In the genomic region with DNA sequence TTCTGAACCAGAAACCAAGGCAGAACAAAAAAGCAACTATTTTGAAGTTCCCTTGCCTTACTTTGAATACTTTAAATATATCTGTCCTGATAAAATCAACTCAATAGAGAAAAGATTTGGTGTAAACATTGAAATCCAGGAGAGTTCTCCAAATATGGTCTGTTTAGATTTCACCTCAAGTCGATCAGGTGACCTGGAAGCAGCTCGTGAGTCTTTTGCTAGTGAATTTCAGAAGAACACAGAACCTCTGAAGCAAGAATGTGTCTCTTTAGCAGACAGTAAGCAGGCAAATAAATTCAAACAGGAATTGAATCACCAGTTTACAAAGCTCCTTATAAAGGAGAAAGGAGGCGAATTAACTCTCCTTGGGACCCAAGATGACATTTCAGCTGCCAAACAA, we compare ENCODE assay signal across 2 cellular contexts.
TF ChIP-seq lines count a peak whose summit lies in the region.

No MANE protein-coding gene starts in this region.

TF ChIP-seq in liver, 16 proteins besides CTCF, POLR2A, EP300 and RAD21:
- TF ChIP-seq, protein P1, sequence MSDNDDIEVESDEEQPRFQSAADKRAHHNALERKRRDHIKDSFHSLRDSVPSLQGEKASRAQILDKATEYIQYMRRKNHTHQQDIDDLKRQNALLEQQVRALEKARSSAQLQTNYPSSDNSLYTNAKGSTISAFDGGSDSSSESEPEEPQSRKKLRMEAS (IDR thresholded peaks at IDR 0.05) = no peak
- TF ChIP-seq YY1 (IDR thresholded peaks at IDR 0.05) (peak; percentile 26), NR2F2 (IDR thresholded peaks at IDR 0.05) (no peak), JUND (IDR thresholded peaks at IDR 0.05) (peak in 1 of 2 donors; percentile 50), RXRA (IDR thresholded peaks at IDR 0.05) (peak; percentile 14 to 20), FOXA2 (IDR thresholded peaks at IDR 0.05) (peak; percentile 52), HNF4A (conservative IDR thresholded peaks at IDR 0.05) (peak in 1 of 2 donors; percentile 28), FOXA1 (IDR thresholded peaks at IDR 0.05) (no peak)
- TF ChIP-seq, protein P2, sequence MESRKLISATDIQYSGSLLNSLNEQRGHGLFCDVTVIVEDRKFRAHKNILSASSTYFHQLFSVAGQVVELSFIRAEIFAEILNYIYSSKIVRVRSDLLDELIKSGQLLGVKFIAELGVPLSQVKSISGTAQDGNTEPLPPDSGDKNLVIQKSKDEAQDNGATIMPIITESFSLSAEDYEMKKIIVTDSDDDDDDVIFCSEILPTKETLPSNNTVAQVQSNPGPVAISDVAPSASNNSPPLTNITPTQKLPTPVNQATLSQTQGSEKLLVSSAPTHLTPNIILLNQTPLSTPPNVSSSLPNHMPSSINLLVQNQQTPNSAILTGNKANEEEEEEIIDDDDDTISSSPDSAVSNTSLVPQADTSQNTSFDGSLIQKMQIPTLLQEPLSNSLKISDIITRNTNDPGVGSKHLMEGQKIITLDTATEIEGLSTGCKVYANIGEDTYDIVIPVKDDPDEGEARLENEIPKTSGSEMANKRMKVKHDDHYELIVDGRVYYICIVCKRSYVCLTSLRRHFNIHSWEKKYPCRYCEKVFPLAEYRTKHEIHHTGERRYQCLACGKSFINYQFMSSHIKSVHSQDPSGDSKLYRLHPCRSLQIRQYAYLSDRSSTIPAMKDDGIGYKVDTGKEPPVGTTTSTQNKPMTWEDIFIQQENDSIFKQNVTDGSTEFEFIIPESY (IDR thresholded peaks at IDR 0.05) = no peak
- TF ChIP-seq, protein P3, sequence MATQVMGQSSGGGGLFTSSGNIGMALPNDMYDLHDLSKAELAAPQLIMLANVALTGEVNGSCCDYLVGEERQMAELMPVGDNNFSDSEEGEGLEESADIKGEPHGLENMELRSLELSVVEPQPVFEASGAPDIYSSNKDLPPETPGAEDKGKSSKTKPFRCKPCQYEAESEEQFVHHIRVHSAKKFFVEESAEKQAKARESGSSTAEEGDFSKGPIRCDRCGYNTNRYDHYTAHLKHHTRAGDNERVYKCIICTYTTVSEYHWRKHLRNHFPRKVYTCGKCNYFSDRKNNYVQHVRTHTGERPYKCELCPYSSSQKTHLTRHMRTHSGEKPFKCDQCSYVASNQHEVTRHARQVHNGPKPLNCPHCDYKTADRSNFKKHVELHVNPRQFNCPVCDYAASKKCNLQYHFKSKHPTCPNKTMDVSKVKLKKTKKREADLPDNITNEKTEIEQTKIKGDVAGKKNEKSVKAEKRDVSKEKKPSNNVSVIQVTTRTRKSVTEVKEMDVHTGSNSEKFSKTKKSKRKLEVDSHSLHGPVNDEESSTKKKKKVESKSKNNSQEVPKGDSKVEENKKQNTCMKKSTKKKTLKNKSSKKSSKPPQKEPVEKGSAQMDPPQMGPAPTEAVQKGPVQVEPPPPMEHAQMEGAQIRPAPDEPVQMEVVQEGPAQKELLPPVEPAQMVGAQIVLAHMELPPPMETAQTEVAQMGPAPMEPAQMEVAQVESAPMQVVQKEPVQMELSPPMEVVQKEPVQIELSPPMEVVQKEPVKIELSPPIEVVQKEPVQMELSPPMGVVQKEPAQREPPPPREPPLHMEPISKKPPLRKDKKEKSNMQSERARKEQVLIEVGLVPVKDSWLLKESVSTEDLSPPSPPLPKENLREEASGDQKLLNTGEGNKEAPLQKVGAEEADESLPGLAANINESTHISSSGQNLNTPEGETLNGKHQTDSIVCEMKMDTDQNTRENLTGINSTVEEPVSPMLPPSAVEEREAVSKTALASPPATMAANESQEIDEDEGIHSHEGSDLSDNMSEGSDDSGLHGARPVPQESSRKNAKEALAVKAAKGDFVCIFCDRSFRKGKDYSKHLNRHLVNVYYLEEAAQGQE (IDR thresholded peaks at IDR 0.05) = peak; percentile 61

TF ChIP-seq in HepG2, 621 proteins besides CTCF, POLR2A, EP300 and RAD21:
- TF ChIP-seq MLLT10 (CRISPR knock-in tag; IDR thresholded peaks at IDR 0.05) (no peak), BHLHE40 (IDR thresholded peaks at IDR 0.05; ENCODE audit: low read length) (no peak), MZF1 (CRISPR knock-in tag; IDR thresholded peaks at IDR 0.05; ENCODE audit: borderline replicate concordance) (no peak), PPARG (CRISPR knock-in tag; conservative IDR thresholded peaks at IDR 0.05) (no peak), ATF1 (CRISPR knock-in tag; IDR thresholded peaks at IDR 0.05) (no peak), ZNF431 (CRISPR knock-in tag; IDR thresholded peaks at IDR 0.05; ENCODE audit: borderline replicate concordance, low read depth) (no peak), CREM (IDR thresholded peaks at IDR 0.05) (no peak), CREM (CRISPR knock-in tag; IDR thresholded peaks at IDR 0.05) (no peak), ONECUT2 (CRISPR knock-in tag; IDR thresholded peaks at IDR 0.05) (no peak), ARNTL (CRISPR knock-in tag; IDR thresholded peaks at IDR 0.05) (no peak), GTF2F1 (IDR thresholded peaks at IDR 0.05; ENCODE audit: low read length) (no peak), ZBTB7A (CRISPR knock-in tag; IDR thresholded peaks at IDR 0.05) (no peak)
